ENCODE assay signal across 7 cellular contexts in the genomic region with DNA sequence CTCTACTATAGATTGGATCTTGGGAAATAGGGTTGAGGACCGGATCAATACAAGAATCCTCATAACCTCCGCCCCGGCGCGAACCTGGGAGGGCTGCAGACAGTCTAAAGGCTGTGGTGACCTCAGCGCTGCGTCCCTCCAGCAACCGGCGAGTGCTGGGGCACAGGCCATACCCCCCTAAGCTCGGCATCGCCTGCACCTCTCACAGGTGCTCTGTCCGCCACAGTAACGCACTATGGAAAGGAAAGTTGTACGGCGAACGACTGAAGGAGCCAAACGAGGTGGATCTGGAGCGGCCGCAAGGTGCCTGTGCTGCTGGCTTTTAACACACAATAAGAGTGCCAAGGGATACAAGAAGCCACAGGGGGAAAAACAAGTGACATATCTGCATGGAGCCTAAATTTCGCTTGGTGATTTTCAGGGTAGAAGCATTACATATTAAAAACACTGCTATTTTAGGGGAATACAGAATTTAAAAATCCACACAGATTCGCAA. TPM values are rescaled to one million over a fixed set of nuclear protein-coding genes. Genes with fewer than 3 reads are reported as not detected.
A peak's percentile ranks its signal among the peaks of the same experiment; 100 is the strongest.
DNase-seq lines count a peak whose midpoint lies in the region; ATAC-seq, FAIRE-seq and TF ChIP-seq lines count a peak whose summit lies in the region.

No MANE protein-coding gene starts in this region.

- H3K27me3 ChIP-seq in pancreas = no peaks in the 10 kb centered on the region
- H3K27me3 ChIP-seq in aorta (ENCODE audit: control insufficient read depth in 1 of 2, insufficient read depth in 2 of 2, low read length in 1 of 2) = no peaks in the 10 kb centered on the region

- FAIRE-seq in GM12891 (lab: Jason Lieb, UNC) (peak; percentile 43), pancreas (lab: Jason Lieb, UNC) (no peak)

- intact Hi-C loops in pancreas (cut with DNase I) = no loop called here
- intact Hi-C loops in aorta (cut with DNase I) = loop anchor here (2.0 to 5.0 kb wide), 3 partner anchors 53 to 70 kb away; partner anchors contain the start of genes LAMTOR5 (in 2 of the 2) and SLC16A4 (in 1 of the 2)

- DNase-seq in GM12891 (ENCODE audit: insufficient read length, low spot score) = peak; percentile 22
- peak; percentile 85 for DNase-seq in NCI-H526 treated with DMSO at 0.1 percent for 48 hours (lab: John Stamatoyannopoulos, UW)
- DNase-seq in activated T-cell treated with anti-CD3 and anti-CD28 coated beads for 48 hours (ENCODE audit: low read depth) = peak; percentile 40
- DNase-seq in fibroblast of pulmonary artery (ENCODE audit: low read depth) = no peak
- DNase-seq in pancreas = peak; percentile 56 to 84 (median 66)
- DNase-seq in aorta = peak; percentile 74 to 83

- H3K27ac ChIP-seq in pancreas = peak overlapping the region; percentile 94 to 99 (median 98)
- H3K27ac ChIP-seq in aorta (ENCODE audit: low read depth in 1 of 2, low read length in 2 of 2) = peak overlapping the region; percentile 4 to 45

- peak; percentile 15; the same call in 1 of the 2 replicates for TF ChIP-seq POLR2A in GM12891 (IDR thresholded peaks at IDR 0.05; ENCODE audit: low read depth, low read length)

- 0 to 1% methylated on average over 21 of the region's 21 CpGs for WGBS in pancreas, 2 donors
- WGBS in aorta, 2 donors = 1% methylated on average over 21 of the region's 21 CpGs

- TF ChIP-seq CTCF in fibroblast of pulmonary artery (IDR thresholded peaks at IDR 0.05; ENCODE audit: low read length, missing control alignments) (no peak), pancreas (IDR thresholded peaks at IDR 0.05) (no peak)

- no peaks in the 10 kb centered on the region for H3K36me3 ChIP-seq in pancreas
- H3K36me3 ChIP-seq in aorta (ENCODE audit: control insufficient read depth in 1 of 2, insufficient read depth in 2 of 2, low read length in 1 of 2) = no peaks in the 10 kb centered on the region

- H3K9me3 ChIP-seq in pancreas (no peaks in the 10 kb centered on the region), aorta (ENCODE audit: control insufficient read depth, low read length) (no peaks in the 10 kb centered on the region)

- H3K4me1 ChIP-seq in pancreas (peaks cover 12 to 34% (median 19%) of the 10 kb centered on the region in 3 donors), aorta (ENCODE audit: control insufficient read depth in 1 of 2, insufficient read depth in 2 of 2, low read length in 2 of 2) (peaks cover 0 to 1% of the 10 kb centered on the region in 2 donors)

- H3K4me3 ChIP-seq in fibroblast of pulmonary artery (replicated peaks; ENCODE audit: low read depth, low read length) = peak overlapping the region; percentile 95
- peak overlapping the region; percentile 41 to 92 (median 50) for H3K4me3 ChIP-seq in pancreas
- peak overlapping the region; percentile 31 to 55 for H3K4me3 ChIP-seq in aorta (ENCODE audit: low read length in 2 of 2)

- ATAC-seq in pancreas = peak in 3 of 4 donors; percentile 10 to 15 (median 11)
- ATAC-seq in aorta (ENCODE audit: low FRiP score) = no peak
- ATAC-seq in GM18858 (IDR thresholded peaks at IDR 0.05; ENCODE audit: unreplicated experiment) = no peak

TF ChIP-seq in GM12891, 5 proteins besides CTCF, POLR2A, EP300 and RAD21:
- no peak for TF ChIP-seq POU2F2 (IDR thresholded peaks at IDR 0.05; ENCODE audit: low read depth, low read length)
- no peak for TF ChIP-seq SPI1 (IDR thresholded peaks at IDR 0.05; ENCODE audit: low read depth, low read length)
- TF ChIP-seq POLR2AphosphoS5 (IDR thresholded peaks at IDR 0.05; ENCODE audit: low read depth, low read length) = no peak
- TF ChIP-seq PAX5 (IDR thresholded peaks at IDR 0.05; ENCODE audit: insufficient read depth, low read length, severe bottlenecking) = no peak
- no peak for TF ChIP-seq TAF1 (IDR thresholded peaks at IDR 0.05; ENCODE audit: low read depth, low read length)

RNA-seq across cellular contexts. Expression of gene RBM15, which starts 1.4 kb away (rescaled TPM):
- 13.4 TPM for polyA plus RNA-seq in GM12891 (2012; ENCODE audit: low read depth, missing spikeins)
- total RNA-seq in pancreas = 10 to 100 TPM in 1 of 6 donors, 1 to 10 TPM in 5; 6.9 to 14.2 (median 8.5) TPM
- 1 to 10 TPM; 1.6 to 6.6 TPM for polyA plus RNA-seq in pancreas
- 10 to 100 TPM; 18.7 to 22.5 TPM for total RNA-seq in aorta
- polyA plus RNA-seq in aorta = 1 to 10 TPM in 1 of 2 donors, under 1 TPM in 1; 0.38 to 2.8 TPM

RNA-seq across cellular contexts. Expression of gene SLC16A4, which starts 53.1 kb away (rescaled TPM):
- polyA plus RNA-seq in GM12891 (2012; ENCODE audit: low read depth, missing spikeins) = 0.12 TPM
- total RNA-seq in pancreas (1 to 10 TPM in 2 of 6 donors, under 1 TPM in 4; 0.32 to 1.8 (median 0.71) TPM), aorta (10 to 100 TPM; 18.5 to 23.2 TPM)
- polyA plus RNA-seq in pancreas (under 1 TPM; 0.52 to 0.53 TPM), aorta (10 to 100 TPM; 11.5 to 19.1 TPM)

Comparison
In these comparisons a context has a peak if more than half of its experiments do, and no peak if none do; other contexts are left out.
1. H3K4me3 ChIP-seq: peak in every context shown above with its lines; median percentile 95 in fibroblast of pulmonary artery; 50 in pancreas; 43 in aorta.
2. ATAC-seq: peak in pancreas (3 of 4); none in aorta (single experiment) and GM18858 (single experiment).
3. RNA of gene SLC16A4, which starts 53.1 kb away (total RNA-seq): 18.5 to 23.2 TPM in aorta; 0.32 to 1.8 TPM in pancreas; every median in the first group is over 4 times any median in the second.
4. intact Hi-C loops: an anchor here in aorta (2.0 to 5.0 kb wide); none called in pancreas.